Comparison of ENCODE assay signal across 25 cellular contexts in the genomic region with DNA sequence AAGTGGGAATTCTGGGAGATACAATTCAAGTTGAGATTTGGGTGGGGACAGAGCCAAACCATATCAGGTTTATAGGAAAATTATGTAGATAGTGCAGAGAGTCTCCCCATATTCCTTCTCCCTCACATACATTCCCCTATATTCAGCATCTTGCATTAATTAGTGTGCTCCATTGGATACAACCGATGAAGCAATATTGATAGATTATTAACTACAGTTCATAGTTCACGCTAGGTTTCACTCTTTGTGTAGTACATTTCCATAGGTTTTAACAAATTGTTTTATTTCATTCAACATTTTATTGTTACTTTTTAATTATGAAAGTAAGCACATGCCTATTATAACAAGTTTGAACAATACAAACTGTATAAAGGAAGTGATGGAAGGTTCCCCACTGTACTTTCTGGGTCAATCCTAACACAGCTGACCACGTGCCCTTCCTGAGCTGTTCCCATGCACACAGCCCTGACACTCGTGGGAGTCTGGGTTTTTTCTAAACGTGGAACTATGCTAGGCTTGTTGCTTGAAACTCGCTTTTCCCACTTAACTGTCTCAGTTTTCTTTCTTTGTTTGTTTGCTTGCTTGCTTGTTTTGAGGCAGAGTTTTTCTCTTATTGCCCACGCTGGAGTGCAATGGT.
DNase-seq lines count a peak whose midpoint lies in the region; ATAC-seq, FAIRE-seq and TF ChIP-seq lines count a peak whose summit lies in the region.
"Had no signal": no experiment of that assay in that cellular context is flagged by ENCODE, and none has a peak within 500 bp of the region (broad histone marks: within the 10 kb centered on the region; RNA-seq: fewer than 3 reads in every experiment).

No MANE protein-coding gene starts in this region.

- no peak overlapping the region for H3K9ac ChIP-seq in HepG2 (ENCODE audit: insufficient read depth, low read depth, low read length)
- H3K9ac ChIP-seq: BLaER1 treated with 17β-estradiol and CSF1 and Interleukin-3, amounts not matched to agents 10 nM and 100 nM; GM23248 had no signal

- no peaks in the 10 kb centered on the region for H3K36me3 Mint-ChIP-seq in natural killer cell treated with Interleukin-12 subunit alpha and Interleukin-12 subunit beta and Interleukin-15 and Interleukin-18, amount 100 ng/mL, for 72 hours
- H3K36me3 Mint-ChIP-seq in natural killer cell: no peaks in the 10 kb centered on the region
- H3K36me3 Mint-ChIP-seq: CD14-positive monocyte; CD8-positive, alpha-beta memory T cell had no signal

- H3K4me3 ChIP-seq in HepG2 (replicated peaks in 1 of 3; ENCODE audit: insufficient read depth in 1 of 3, low read depth in 2 of 3, low read length in 3 of 3): no peak overlapping the region
- H3K4me3 ChIP-seq in small intestine (ENCODE audit: low read depth in 1 of 2, low read length in 2 of 2): no peak overlapping the region
- H3K4me3 ChIP-seq: A549; BLaER1 treated with 17β-estradiol and CSF1 and Interleukin-3, amounts not matched to agents 10 nM and 100 nM; GM12878; GM23248 had no signal

- H3K9me3 ChIP-seq in HepG2 (ENCODE audit: low read length) (no peaks in the 10 kb centered on the region), small intestine (ENCODE audit: control insufficient read depth, low read depth) (no peaks in the 10 kb centered on the region)
- H3K9me3 ChIP-seq: BE2C had no signal

- TF ChIP-seq EP300 in HepG2 (IDR thresholded peaks at IDR 0.05; ENCODE audit: low read depth in 2 of 2, low read length in 2 of 2) (no peak), HepG2 (CRISPR knock-in tag; IDR thresholded peaks at IDR 0.05; ENCODE audit: borderline replicate concordance) (no peak)

- H3K4me1 ChIP-seq in HepG2 (ENCODE audit: insufficient read depth, low read length) (peaks cover 15% of the 10 kb centered on the region), small intestine (ENCODE audit: control insufficient read depth in 2 of 2, insufficient read depth in 1 of 2, low read depth in 1 of 2, low read length in 1 of 2) (peaks cover 0 to 8% of the 10 kb centered on the region in 2 donors)
- H3K4me1 ChIP-seq: BE2C had no signal

- POLR2A ChIA-PET in HepG2 (lab: Yijun Ruan, JAX): no interaction called here

- peaks cover 14 to 49% of the 10 kb centered on the region in 2 donors for H3K27me3 Mint-ChIP-seq in natural killer cell treated with Interleukin-12 subunit alpha and Interleukin-12 subunit beta and Interleukin-15 and Interleukin-18, amount 100 ng/mL, for 72 hours
- peaks cover 15 to 28% of the 10 kb centered on the region in 2 donors for H3K27me3 Mint-ChIP-seq in natural killer cell (ENCODE audit: low read depth in 2 of 2)

- no peak overlapping the region for H2AFZ ChIP-seq in HepG2 (ENCODE audit: low read length)
- H2AFZ ChIP-seq: GM23248 had no signal

- H4K20me1 ChIP-seq in HepG2 (ENCODE audit: insufficient read depth, low read length): no peaks in the 10 kb centered on the region
- H4K20me1 ChIP-seq: BLaER1 treated with 17β-estradiol and CSF1 and Interleukin-3, amounts not matched to agents 10 nM and 100 nM had no signal

- CTCF ChIA-PET in HepG2 (lab: Yijun Ruan, JAX; ENCODE audit: low intra/inter-chr PET ratio, low total read pairs): no interaction called here

- no peak for FAIRE-seq in HepG2 (lab: Jason Lieb, UNC)
- no peak for FAIRE-seq in small intestine (lab: Jason Lieb, UNC)
- FAIRE-seq: A549, D721Med, GM12878, H1 had no signal

- BruUV-seq in HepG2 (replicated peaks; lab: Mats Ljungman, UMichigan): no TSS peak

- no peak overlapping the region for H3K27ac Mint-ChIP-seq in natural killer cell treated with Interleukin-12 subunit alpha and Interleukin-12 subunit beta and Interleukin-15 and Interleukin-18, amount 100 ng/mL, for 72 hours
- H3K27ac Mint-ChIP-seq in natural killer cell: no peak overlapping the region
- H3K27ac Mint-ChIP-seq: CD14-positive monocyte; CD4-positive, alpha-beta T cell had no signal

- H3K27me3 ChIP-seq in HepG2 (ENCODE audit: control insufficient read depth in 1 of 2, insufficient read depth in 2 of 2, low read length in 2 of 2) (peaks cover 2 to 25% of the 10 kb centered on the region in 2 experiments; a peak in 4 of 5 replicates), small intestine (ENCODE audit: control insufficient read depth in 2 of 2, insufficient read depth in 2 of 2, low read length in 2 of 2) (peaks cover 0 to 3% of the 10 kb centered on the region in 2 donors)
- H3K27me3 ChIP-seq: BE2C; BLaER1 treated with 17β-estradiol and CSF1 and Interleukin-3, amounts not matched to agents 10 nM and 100 nM had no signal

- no peak for TF ChIP-seq POLR2A in HepG2 (IDR thresholded peaks at IDR 0.05; ENCODE audit: insufficient read depth in 1 of 2, low read depth in 2 of 2, low read length in 2 of 2)

- H3K4me2 ChIP-seq in HepG2 (ENCODE audit: low read depth, low read length): peak overlapping the region; percentile 13; the same call in 1 of the 2 replicates
- H3K4me2 ChIP-seq: A549; BLaER1 treated with 17β-estradiol and CSF1 and Interleukin-3, amounts not matched to agents 10 nM and 100 nM had no signal

- no peaks in the 10 kb centered on the region for H3K9me3 Mint-ChIP-seq in natural killer cell treated with Interleukin-12 subunit alpha and Interleukin-12 subunit beta and Interleukin-15 and Interleukin-18, amount 100 ng/mL, for 72 hours
- H3K9me3 Mint-ChIP-seq in natural killer cell: no peaks in the 10 kb centered on the region
- H3K9me3 Mint-ChIP-seq: CD4-positive, alpha-beta T cell; CD8-positive, alpha-beta memory T cell had no signal

- WGBS in HepG2 (ENCODE audit: low lambda C conversion rate): 8% methylated on average over 7 of the region's 7 CpGs
- 53 to 60% (median 58%) methylated on average over 7 of the region's 7 CpGs for WGBS in small intestine, 3 donors

- no peak for TF ChIP-seq CTCF in natural killer cell (IDR thresholded peaks at IDR 0.05)
- no peak for TF ChIP-seq CTCF in HepG2 (CRISPR knock-in tag; IDR thresholded peaks at IDR 0.05)

- intact Hi-C loops in natural killer cell (cut with micrococcal nuclease) (no loop called here), HepG2 (cut with micrococcal nuclease; ENCODE audit: unreplicated experiment) (no loop called here)

- no peaks in the 10 kb centered on the region for H3K79me2 ChIP-seq in HepG2 (ENCODE audit: insufficient read depth, low read length)

- H3K4me3 Mint-ChIP-seq in natural killer cell treated with Interleukin-12 subunit alpha and Interleukin-12 subunit beta and Interleukin-15 and Interleukin-18, amount 100 ng/mL, for 72 hours: no peak overlapping the region
- no peak overlapping the region for H3K4me3 Mint-ChIP-seq in natural killer cell
- H3K4me3 Mint-ChIP-seq: CD4-positive, alpha-beta T cell; CD8-positive, alpha-beta memory T cell had no signal

- H3K27ac ChIP-seq in HepG2 (ENCODE audit: extremely low read length, insufficient read depth, low read length): no peak overlapping the region
- H3K27ac ChIP-seq in small intestine (ENCODE audit: low read depth in 1 of 2, low read length in 1 of 2): no peak overlapping the region
- H3K27ac ChIP-seq: BLaER1 treated with 17β-estradiol and CSF1 and Interleukin-3, amounts not matched to agents 10 nM and 100 nM; GM23248 had no signal

- no peaks in the 10 kb centered on the region for H3K36me3 ChIP-seq in HepG2 (replicated peaks in 1 of 2; ENCODE audit: control insufficient read depth in 1 of 2, insufficient read depth in 2 of 2, low read length in 2 of 2)
- H3K36me3 ChIP-seq in small intestine (ENCODE audit: control insufficient read depth in 2 of 2, insufficient read depth in 2 of 2, low read length in 2 of 2): no peaks in the 10 kb centered on the region
- H3K36me3 ChIP-seq: BE2C; BLaER1 treated with 17β-estradiol and CSF1 and Interleukin-3, amounts not matched to agents 10 nM and 100 nM had no signal

- H3K4me1 Mint-ChIP-seq in natural killer cell treated with Interleukin-12 subunit alpha and Interleukin-12 subunit beta and Interleukin-15 and Interleukin-18, amount 100 ng/mL, for 72 hours (ENCODE audit: low read depth in 2 of 2): no peaks in the 10 kb centered on the region
- no peaks in the 10 kb centered on the region for H3K4me1 Mint-ChIP-seq in natural killer cell
- H3K4me1 Mint-ChIP-seq: CD14-positive monocyte; CD8-positive, alpha-beta memory T cell had no signal

- no peak for ATAC-seq in natural killer cell treated with Interleukin-12 subunit alpha and Interleukin-12 subunit beta and Interleukin-15 and Interleukin-18, amount 100 ng/mL, for 72 hours
- ATAC-seq in natural killer cell: no peak
- ATAC-seq in HepG2: no peak
- no peak for ATAC-seq in GM18517 (IDR thresholded peaks at IDR 0.05; ENCODE audit: unreplicated experiment)
- ATAC-seq in HG02798 (IDR thresholded peaks at IDR 0.05; ENCODE audit: poor library complexity, unreplicated experiment): no peak
- ATAC-seq: A549, GM12878 had no signal

- TF ChIP-seq RAD21 in HepG2 (CRISPR knock-in tag; IDR thresholded peaks at IDR 0.05): no peak

- DNase-seq in natural killer cell treated with Interleukin-12 subunit alpha and Interleukin-12 subunit beta and Interleukin-15 and Interleukin-18, amount 100 ng/mL, for 72 hours (ENCODE audit: low spot score): peak; percentile 16
- DNase-seq in natural killer cell (no peak), HepG2 (ENCODE audit: low spot score) (no peak), small intestine (peak; percentile 60)
- DNase-seq: 8988T; ACHN; AML-193; BE2C; CD4-positive, alpha-beta T cell; CD8-positive, alpha-beta memory T cell; DMS 273 treated with DMSO at 0.1 percent for 48 hours; DMS79; EL; GDM1; GM23248; H7; HCEC 1CT had no signal

- in situ Hi-C loops in HepG2 (cut with HindIII; ENCODE audit: extremely low pct_ligation_motif_present, low pct_unique_long_range_greater_than_20kb): loop anchor here (25.0 kb wide), 1 partner anchor 488 kb away; no protein-coding TSS in a partner anchor

TF ChIP-seq in HepG2, 621 proteins besides CTCF, POLR2A, EP300 and RAD21 (continues in another document):
- TF ChIP-seq, protein P1, sequence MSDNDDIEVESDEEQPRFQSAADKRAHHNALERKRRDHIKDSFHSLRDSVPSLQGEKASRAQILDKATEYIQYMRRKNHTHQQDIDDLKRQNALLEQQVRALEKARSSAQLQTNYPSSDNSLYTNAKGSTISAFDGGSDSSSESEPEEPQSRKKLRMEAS (IDR thresholded peaks at IDR 0.05): no peak

Comparison
In these comparisons a context has a peak if more than half of its experiments do, and no peak if none do; other contexts are left out.
1. DNase-seq: peak in natural killer cell treated with Interleukin-12 subunit alpha and Interleukin-12 subunit beta and Interleukin-15 and Interleukin-18, amount 100 ng/mL, for 72 hours (single experiment) and small intestine (single experiment); none in natural killer cell (single experiment) and HepG2 (single experiment).